18 cellular contexts compared by ENCODE assay signal in genomic region chr2:25491966-25492532, GRCh38.
A peak's percentile ranks its signal among the peaks of the same experiment; 100 is the strongest.
DNase-seq lines count a peak whose midpoint lies in the region; ATAC-seq, FAIRE-seq and TF ChIP-seq lines count a peak whose summit lies in the region.
"Had no signal": no experiment of that assay in that cellular context is flagged by ENCODE, and none has a peak within 500 bp of the region (broad histone marks: within the 10 kb centered on the region; RNA-seq: fewer than 3 reads in every experiment).

No MANE protein-coding gene starts in this region.

- DNase-seq in DMS153 treated with DMSO at 0.1 percent for 48 hours (lab: John Stamatoyannopoulos, UW; ENCODE audit: unreplicated experiment) (peak; percentile 4), NCI-H2029 treated with DMSO at 0.1 percent for 48 hours (lab: John Stamatoyannopoulos, UW) (peak; percentile 44), bronchial epithelial cell (ENCODE audit: low read depth) (peak; percentile 79), myocyte (ENCODE audit: low read depth) (peak; percentile 14), HUDEP-2 (lab: John Stamatoyannopoulos, UW; ENCODE audit: unreplicated experiment in 76 of 76) (no peak), NCI-H1417 treated with DMSO at 0.1 percent for 48 hours (lab: John Stamatoyannopoulos, UW) (no peak)
- no peak for DNase-seq in activated CD4-positive, alpha-beta T cell treated with anti-CD3 and anti-CD28 coated beads, Interleukin-2, amount 50 U/mL, for 1 hour
- DNase-seq: activated CD4-positive, CD25-positive, alpha-beta regulatory T cell; aorta; CD8-positive, alpha-beta memory T cell; effector CD8-positive, alpha-beta T cell; left cardiac atrium; NCI-H1694 treated with DMSO at 0.1 percent for 48 hours; nephron progenitor cell; SW 1271 had no signal

- WGBS in gastroesophageal sphincter (ENCODE audit: low coverage in 1 of 2), 2 donors: 39 to 53% methylated on average over 6 of the region's 6 CpGs

- H3K27me3 ChIP-seq in bronchial epithelial cell (ENCODE audit: control insufficient read depth, insufficient read depth, low read length) (no peaks in the 10 kb centered on the region), gastroesophageal sphincter (no peaks in the 10 kb centered on the region)
- H3K27me3 ChIP-seq: suprapubic skin had no signal

- H3K27ac ChIP-seq in gastroesophageal sphincter: no peak overlapping the region
- H3K27ac ChIP-seq: suprapubic skin had no signal

- H3K36me3 ChIP-seq in bronchial epithelial cell (ENCODE audit: control insufficient read depth, insufficient read depth, low read length): peaks cover 2% of the 10 kb centered on the region
- no peaks in the 10 kb centered on the region for H3K36me3 ChIP-seq in gastroesophageal sphincter
- H3K36me3 ChIP-seq: suprapubic skin had no signal

- H3K4me3 ChIP-seq in bronchial epithelial cell (ENCODE audit: low read depth, low read length) (no peak overlapping the region), gastroesophageal sphincter (no peak overlapping the region)
- H3K4me3 ChIP-seq: suprapubic skin had no signal

- ATAC-seq in gastroesophageal sphincter: no peak
- ATAC-seq: sciatic nerve had no signal

- H3K4me1 ChIP-seq in gastroesophageal sphincter: peaks cover 0 to 10% (median 0%) of the 10 kb centered on the region in 3 donors
- H3K4me1 ChIP-seq: suprapubic skin had no signal

- TF ChIP-seq POLR2A in gastroesophageal sphincter (IDR thresholded peaks at IDR 0.05): no peak

- TF ChIP-seq CTCF in bronchial epithelial cell (IDR thresholded peaks at IDR 0.05; ENCODE audit: insufficient read depth, low read length, severe bottlenecking): no peak
- TF ChIP-seq CTCF in gastroesophageal sphincter (IDR thresholded peaks at IDR 0.05): no peak

- no peaks in the 10 kb centered on the region for H3K9me3 ChIP-seq in gastroesophageal sphincter
- H3K9me3 ChIP-seq: suprapubic skin had no signal

- no peak for FAIRE-seq in bronchial epithelial cell (lab: Jason Lieb, UNC)

- no peak for TF ChIP-seq EP300 in gastroesophageal sphincter (IDR thresholded peaks at IDR 0.05)

Comparison
In these comparisons a context has a peak if more than half of its experiments do, and no peak if none do; other contexts are left out.
1. DNase-seq: peak in DMS153 treated with DMSO at 0.1 percent for 48 hours (single experiment), NCI-H2029 treated with DMSO at 0.1 percent for 48 hours (single experiment), bronchial epithelial cell (single experiment) and myocyte (single experiment); none in HUDEP-2 (0 of 76), NCI-H1417 treated with DMSO at 0.1 percent for 48 hours (single experiment) and activated CD4-positive, alpha-beta T cell treated with anti-CD3 and anti-CD28 coated beads, Interleukin-2, amount 50 U/mL, for 1 hour (single experiment).